Comparison of ENCODE assay signal across 9 cellular contexts in the genomic region with DNA sequence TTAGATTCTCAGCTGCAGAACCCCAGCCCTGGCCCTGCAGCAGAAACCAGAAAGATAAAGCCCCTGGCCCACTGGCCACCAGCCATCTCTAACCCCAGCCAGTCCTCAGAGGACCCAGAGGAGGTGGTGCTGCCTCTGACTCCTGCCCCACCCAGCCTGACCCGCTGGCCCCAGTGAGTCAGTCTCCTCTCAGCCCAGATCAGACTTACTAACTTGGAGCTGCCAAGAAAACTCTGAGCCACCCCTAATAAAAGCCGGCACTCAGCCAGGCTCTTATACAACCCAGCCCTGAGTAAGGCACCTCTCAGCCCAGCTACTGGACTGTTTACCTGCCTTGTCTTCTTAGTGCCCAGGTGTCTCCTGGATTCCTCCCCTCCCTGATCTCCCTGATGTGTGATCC. TPM values are rescaled to one million over a fixed set of nuclear protein-coding genes. Genes with fewer than 3 reads are reported as not detected.
A peak's percentile ranks its signal among the peaks of the same experiment; 100 is the strongest.
DNase-seq lines count a peak whose midpoint lies in the region; ATAC-seq and TF ChIP-seq lines count a peak whose summit lies in the region.
"Had no signal": no experiment of that assay in that cellular context is flagged by ENCODE, and none has a peak within 500 bp of the region (broad histone marks: within the 10 kb centered on the region; RNA-seq: fewer than 3 reads in every experiment).

No MANE protein-coding gene starts in this region.

- H3K9me2 ChIP-seq in hepatocyte (replicated peaks; ENCODE audit: insufficient read depth): no peaks in the 10 kb centered on the region

- H3K4me3 ChIP-seq in HEK293 (ENCODE audit: low read depth, low read length) (no peak overlapping the region), astrocyte of the cerebellum (ENCODE audit: low read depth, low read length) (no peak overlapping the region), hepatocyte (no peak overlapping the region), stomach (no peak overlapping the region)

- TF ChIP-seq POLR2A in stomach (IDR thresholded peaks at IDR 0.05): no peak

- in situ Hi-C loops in astrocyte of the cerebellum (cut with HindIII; ENCODE audit: low sequenced_read_pairs): no loop called here

- TF ChIP-seq CTCF in HEK293 (tag by site-specific recombination; IDR thresholded peaks at IDR 0.05) (no peak), astrocyte of the cerebellum (IDR thresholded peaks at IDR 0.05; ENCODE audit: low read depth, low read length, missing control alignments) (no peak), hepatocyte (IDR thresholded peaks at IDR 0.05; ENCODE audit: poor library complexity) (no peak), stomach (IDR thresholded peaks at IDR 0.05) (no peak), GM10266 (IDR thresholded peaks at IDR 0.05; ENCODE audit: control insufficient read depth, insufficient read depth, low read depth, missing control alignments) (no peak)

- H3K36me3 ChIP-seq in HEK293 (ENCODE audit: control insufficient read depth in 2 of 2, insufficient read depth in 1 of 2, low read length in 2 of 2) (no peaks in the 10 kb centered on the region), hepatocyte (replicated peaks; ENCODE audit: insufficient read depth, low read depth) (no peaks in the 10 kb centered on the region), stomach (no peaks in the 10 kb centered on the region)

- H3K27me3 ChIP-seq in hepatocyte (no peaks in the 10 kb centered on the region), stomach (no peaks in the 10 kb centered on the region)

- H3K4me1 ChIP-seq in HEK293 (ENCODE audit: control insufficient read depth, insufficient read depth, low read length): no peaks in the 10 kb centered on the region; the same call in 1 of the 2 replicates
- peaks cover 12% of the 10 kb centered on the region for H3K4me1 ChIP-seq in hepatocyte (ENCODE audit: insufficient read depth)
- peaks cover 6 to 30% (median 15%) of the 10 kb centered on the region in 4 donors for H3K4me1 ChIP-seq in stomach

- DNase-seq in astrocyte of the cerebellum (ENCODE audit: low read depth) (peak; percentile 63), hepatocyte (ENCODE audit: low spot score) (peak; percentile 79), stomach (peak; percentile 58), DMS53 (lab: John Stamatoyannopoulos, UW) (no peak), GM10266 (ENCODE audit: extremely low spot score) (no peak)
- DNase-seq: NCI-H1105 treated with DMSO at 0.1 percent for 48 hours had no signal

- H3K4me2 ChIP-seq in hepatocyte: no peak overlapping the region

- 27% methylated on average over 2 of the region's 2 CpGs for WGBS in hepatocyte (ENCODE audit: low lambda C conversion rate, missing lambda C conversion rate)
- WGBS in stomach, 5 donors: 7 to 71% (median 22%) methylated on average over 2 of the region's 2 CpGs

- no peaks in the 10 kb centered on the region for H3K79me2 ChIP-seq in hepatocyte

- no peaks in the 10 kb centered on the region for H3K9me3 ChIP-seq in HEK293 (ENCODE audit: control insufficient read depth, insufficient read depth, low read depth, low read length)
- no peaks in the 10 kb centered on the region for H3K9me3 ChIP-seq in hepatocyte (ENCODE audit: low read depth)
- no peaks in the 10 kb centered on the region for H3K9me3 ChIP-seq in stomach

- TF ChIP-seq EP300 in stomach (IDR thresholded peaks at IDR 0.05): no peak

- no peaks in the 10 kb centered on the region for H4K20me1 ChIP-seq in hepatocyte (ENCODE audit: insufficient read depth, poor library complexity, severe bottlenecking)

- H3K27ac ChIP-seq in HEK293 (ENCODE audit: extremely low read depth, low read depth, low read length) (no peak overlapping the region), hepatocyte (peak overlapping the region; percentile 38), stomach (peak overlapping the region in 3 of 5 donors; percentile 18 to 54 (median 52))

- no peak overlapping the region for H2AFZ ChIP-seq in hepatocyte

- ATAC-seq in GM19324 (IDR thresholded peaks at IDR 0.05; ENCODE audit: low FRiP score, unreplicated experiment): no peak
- ATAC-seq in GM18907 (IDR thresholded peaks at IDR 0.05; ENCODE audit: unreplicated experiment): no peak

- POLR2A ChIA-PET in HEK293 (lab: Yijun Ruan, JAX): no interaction called here

- intact Hi-C loops in stomach (cut with DNase I; ENCODE audit: low total_unique reads): no loop called here

- CTCF ChIA-PET in HEK293 (lab: Yijun Ruan, JAX): interaction anchor here (0.6 to 1.2 kb wide), 3 partner anchors 26 to 1307 kb away, joined by 3 to 5 read pairs (median 4); no protein-coding TSS in a partner anchor

TF ChIP-seq in HEK293, 187 proteins besides CTCF, POLR2A, EP300 and RAD21:
- no peak for TF ChIP-seq HOXC10 (CRISPR knock-in tag; IDR thresholded peaks at IDR 0.05)
- 0 out of 2 replicates have a peak, but pooled peaks have one; percentile 29 for TF ChIP-seq KLF1 (tag by site-specific recombination; IDR thresholded peaks at IDR 0.05)

RNA-seq across cellular contexts. Expression of gene SLC14A2, which starts 2.0 kb away (rescaled TPM):
- total RNA-seq in hepatocyte (2.5 and 4.0 TPM in 2 replicates), stomach (under 1 TPM in 1 of 5 donors, not detected in 4; under 0.01 TPM)
- polyA plus RNA-seq in hepatocyte (1.3 and 2.2 TPM in 2 replicates), stomach (not detected)

Comparison
In these comparisons a context has a peak if more than half of its experiments do, and no peak if none do; other contexts are left out.
1. DNase-seq: peak in astrocyte of the cerebellum (single experiment), hepatocyte (single experiment) and stomach (single experiment); none in DMS53 (single experiment) and GM10266 (single experiment).